ENCODE assay signal across 1 cellular context in genomic region chr4:54091637-54092404, GRCh38.
A peak's percentile ranks its signal among the peaks of the same experiment; 100 is the strongest.
TF ChIP-seq lines count a peak whose summit lies in the region.

No MANE protein-coding gene starts in this region.

TF ChIP-seq in HEK293, 187 proteins besides CTCF, POLR2A, EP300 and RAD21 (continued from another document and continues in another):
- TF ChIP-seq ZNF398 (tag by site-specific recombination; IDR thresholded peaks at IDR 0.05) = no peak
- no peak for TF ChIP-seq KLF10 (tag by site-specific recombination; IDR thresholded peaks at IDR 0.05)
- no peak for TF ChIP-seq YY1 (tag by site-specific recombination; IDR thresholded peaks at IDR 0.05)
- peak; percentile 33; the same call in 1 of the 2 replicates for TF ChIP-seq ZNF692 (tag by site-specific recombination; IDR thresholded peaks at IDR 0.05)
- no peak for TF ChIP-seq ZNF114 (tag by site-specific recombination; IDR thresholded peaks at IDR 0.05)
- TF ChIP-seq ZNF629 (tag by site-specific recombination; IDR thresholded peaks at IDR 0.05) = no peak
- no peak for TF ChIP-seq MEIS1 (CRISPR knock-in tag; IDR thresholded peaks at IDR 0.05; ENCODE audit: borderline replicate concordance)
- no peak for TF ChIP-seq KLF1 (tag by site-specific recombination; IDR thresholded peaks at IDR 0.05)
- TF ChIP-seq ZNF2 (tag by site-specific recombination; IDR thresholded peaks at IDR 0.05) = no peak
- no peak for TF ChIP-seq ZNF623 (tag by site-specific recombination; IDR thresholded peaks at IDR 0.05)
- no peak for TF ChIP-seq RBAK (tag by site-specific recombination; IDR thresholded peaks at IDR 0.05)
- TF ChIP-seq ZNF768 (tag by site-specific recombination; IDR thresholded peaks at IDR 0.05) = no peak
- TF ChIP-seq ZNF132 (tag by site-specific recombination; IDR thresholded peaks at IDR 0.05; ENCODE audit: borderline replicate concordance) = no peak
- TF ChIP-seq GLI4 (tag by site-specific recombination; IDR thresholded peaks at IDR 0.05) = no peak
- TF ChIP-seq ZNF76 (tag by site-specific recombination; IDR thresholded peaks at IDR 0.05; ENCODE audit: borderline replicate concordance, low read depth) = no peak
- TF ChIP-seq ZBTB44 (tag by site-specific recombination; IDR thresholded peaks at IDR 0.05) = no peak
- TF ChIP-seq ZNF670 (tag by site-specific recombination; IDR thresholded peaks at IDR 0.05; ENCODE audit: low read depth) = no peak
- TF ChIP-seq ZNF341 (tag by site-specific recombination; IDR thresholded peaks at IDR 0.05; ENCODE audit: low read depth) = no peak
- no peak for TF ChIP-seq BCL11A (tag by site-specific recombination; IDR thresholded peaks at IDR 0.05; ENCODE audit: low read depth)
- no peak for TF ChIP-seq ZNF473 (tag by site-specific recombination; IDR thresholded peaks at IDR 0.05)
- TF ChIP-seq GLIS1 (tag by site-specific recombination; IDR thresholded peaks at IDR 0.05) = no peak; the same call in 1 of the 2 replicates
- TF ChIP-seq SP7 (tag by site-specific recombination; IDR thresholded peaks at IDR 0.05) = peak; percentile 52; the same call in 1 of the 2 replicates
- no peak for TF ChIP-seq ZNF837 (tag by site-specific recombination; IDR thresholded peaks at IDR 0.05)
- no peak for TF ChIP-seq REST (tag by site-specific recombination; IDR thresholded peaks at IDR 0.05)
- no peak for TF ChIP-seq ZFP3 (tag by site-specific recombination; IDR thresholded peaks at IDR 0.05; ENCODE audit: low read depth)
- no peak for TF ChIP-seq ZNF544 (tag by site-specific recombination; IDR thresholded peaks at IDR 0.05)
- no peak for TF ChIP-seq ZNF664 (tag by site-specific recombination; IDR thresholded peaks at IDR 0.05)
- no peak for TF ChIP-seq ZNF239 (tag by site-specific recombination; IDR thresholded peaks at IDR 0.05)
- 0 out of 2 replicates have a peak, but pooled peaks have one; percentile 21 for TF ChIP-seq ZEB2 (tag by site-specific recombination; IDR thresholded peaks at IDR 0.05)
- no peak for TF ChIP-seq ATF2 (tag by site-specific recombination; IDR thresholded peaks at IDR 0.05; ENCODE audit: low read depth)
- no peak for TF ChIP-seq ZNF426 (tag by site-specific recombination; IDR thresholded peaks at IDR 0.05)
- no peak for TF ChIP-seq ZNF140 (tag by site-specific recombination; IDR thresholded peaks at IDR 0.05)
- no peak; the same call in 1 of the 2 replicates for TF ChIP-seq ZNF501 (tag by site-specific recombination; IDR thresholded peaks at IDR 0.05)
- TF ChIP-seq ZNF549 (tag by site-specific recombination; IDR thresholded peaks at IDR 0.05) = no peak
- no peak for TF ChIP-seq ZSCAN18 (tag by site-specific recombination; IDR thresholded peaks at IDR 0.05)
- no peak for TF ChIP-seq ZNF148 (tag by site-specific recombination; IDR thresholded peaks at IDR 0.05; ENCODE audit: borderline replicate concordance)
- TF ChIP-seq ZBTB6 (tag by site-specific recombination; IDR thresholded peaks at IDR 0.05) = peak; percentile 54; the same call in 1 of the 2 replicates
- no peak for TF ChIP-seq ZNF175 (tag by site-specific recombination; IDR thresholded peaks at IDR 0.05)
- no peak for TF ChIP-seq ZNF529 (tag by site-specific recombination; IDR thresholded peaks at IDR 0.05; ENCODE audit: insufficient replicate concordance)
- TF ChIP-seq ZNF146 (tag by site-specific recombination; IDR thresholded peaks at IDR 0.05) = no peak
- TF ChIP-seq ZNF37A (tag by site-specific recombination; IDR thresholded peaks at IDR 0.05) = no peak
- TF ChIP-seq ZNF791 (tag by site-specific recombination; IDR thresholded peaks at IDR 0.05) = no peak
- TF ChIP-seq AEBP2 (tag by site-specific recombination; IDR thresholded peaks at IDR 0.05; ENCODE audit: borderline replicate concordance) = no peak
- TF ChIP-seq PATZ1 (tag by site-specific recombination; IDR thresholded peaks at IDR 0.05) = peak; percentile 23; the same call in 1 of the 2 replicates
- no peak for TF ChIP-seq ZNF48 (tag by site-specific recombination; IDR thresholded peaks at IDR 0.05)
